Comparison of ENCODE assay signal across 20 cellular contexts in genomic region chr10:33952692-33953360, GRCh38.
DNase-seq lines count a peak whose midpoint lies in the region; ATAC-seq, FAIRE-seq and TF ChIP-seq lines count a peak whose summit lies in the region.
"Had no signal": no experiment of that assay in that cellular context is flagged by ENCODE, and none has a peak within 500 bp of the region (broad histone marks: within the 10 kb centered on the region; RNA-seq: fewer than 3 reads in every experiment).

No MANE protein-coding gene starts in this region.

- no peak for ATAC-seq in HG03196 (IDR thresholded peaks at IDR 0.05; ENCODE audit: unreplicated experiment)
- ATAC-seq: activated CD8-positive, alpha-beta T cell treated with anti-CD3 and anti-CD28 coated beads for 36 hours; activated naive CD8-positive, alpha-beta T cell treated with anti-CD3 and anti-CD28 coated beads, Interleukin-2, amount 50 U/mL, for 24 hours; naive thymus-derived CD8-positive, alpha-beta T cell had no signal

- no peaks in the 10 kb centered on the region for H3K27me3 ChIP-seq in bronchial epithelial cell (ENCODE audit: control insufficient read depth, insufficient read depth, low read length)
- no peaks in the 10 kb centered on the region for H3K27me3 ChIP-seq in kidney epithelial cell (ENCODE audit: control insufficient read depth, insufficient read depth, low read length)
- H3K27me3 ChIP-seq: BLaER1, MG63, testis had no signal

- TF ChIP-seq CTCF in bronchial epithelial cell (IDR thresholded peaks at IDR 0.05; ENCODE audit: insufficient read depth, low read length, severe bottlenecking) (no peak), kidney epithelial cell (IDR thresholded peaks at IDR 0.05; ENCODE audit: insufficient read depth, low read length, poor library complexity, severe bottlenecking) (no peak)

- TF ChIP-seq POLR2A in erythroblast (IDR thresholded peaks at IDR 0.05; ENCODE audit: low read length), result no peak

- peak; percentile 69 for FAIRE-seq in HTR-8/SVneo (lab: Jason Lieb, UNC)
- no peak for FAIRE-seq in bronchial epithelial cell (lab: Jason Lieb, UNC)

- DNase-seq in AG20443 (ENCODE audit: low spot score) (peak; percentile 29), HTR-8/SVneo (ENCODE audit: insufficient read length, low spot score) (peak; percentile 17), bronchial epithelial cell (ENCODE audit: low read depth) (peak; percentile 90), kidney epithelial cell (ENCODE audit: low read depth) (peak; percentile 25), MV-4-11 (lab: John Stamatoyannopoulos, UW) (no peak), erythroblast (lab: John Stamatoyannopoulos, UW) (no peak), AML-193 (lab: John Stamatoyannopoulos, UW) (no peak)
- DNase-seq: activated CD8-positive, alpha-beta T cell treated with anti-CD3 and anti-CD28 coated beads for 36 hours; activated naive CD8-positive, alpha-beta T cell treated with anti-CD3 and anti-CD28 coated beads, Interleukin-2, amount 50 U/mL, for 24 hours; DMS153; endodermal cell; H7; MG63; naive thymus-derived CD8-positive, alpha-beta T cell; NCI-H187; NCI-H446 treated with DMSO at 0.1 percent for 48 hours; SHP77; testis had no signal

- no peak overlapping the region for H3K4me3 ChIP-seq in bronchial epithelial cell (ENCODE audit: low read depth, low read length)
- H3K4me3 ChIP-seq in kidney epithelial cell (ENCODE audit: low read depth, low read length), result no peak overlapping the region
- H3K4me3 ChIP-seq: BLaER1, MG63, testis had no signal

- H3K36me3 ChIP-seq in bronchial epithelial cell (ENCODE audit: control insufficient read depth, insufficient read depth, low read length), result no peaks in the 10 kb centered on the region
- H3K36me3 ChIP-seq in kidney epithelial cell (ENCODE audit: control insufficient read depth, insufficient read depth, low read length), result no peaks in the 10 kb centered on the region
- H3K36me3 ChIP-seq: BLaER1, MG63 had no signal

Comparison
In these comparisons a context has a peak if more than half of its experiments do, and no peak if none do; other contexts are left out.
1. DNase-seq: peak in AG20443 (single experiment), HTR-8/SVneo (single experiment), bronchial epithelial cell (single experiment) and kidney epithelial cell (single experiment); none in MV-4-11 (single experiment), erythroblast (0 of 2) and AML-193 (0 of 2).